ENCODE assay signal across 1 cellular context in genomic region chr19:2160384-2160783, GRCh38.
TF ChIP-seq lines count a peak whose summit lies in the region.

No MANE protein-coding gene starts in this region.

TF ChIP-seq in HCT116, 20 proteins besides CTCF, POLR2A, EP300 and RAD21 (continued from another document):
- TF ChIP-seq TCF7L2 (IDR thresholded peaks at IDR 0.05; ENCODE audit: borderline replicate concordance, extremely low read depth, insufficient read depth, insufficient read length) (no peak), ZNF274 (IDR thresholded peaks at IDR 0.05; ENCODE audit: low read depth, low read length) (no peak), ZFX (IDR thresholded peaks at IDR 0.05) (no peak)
- TF ChIP-seq, protein P1, sequence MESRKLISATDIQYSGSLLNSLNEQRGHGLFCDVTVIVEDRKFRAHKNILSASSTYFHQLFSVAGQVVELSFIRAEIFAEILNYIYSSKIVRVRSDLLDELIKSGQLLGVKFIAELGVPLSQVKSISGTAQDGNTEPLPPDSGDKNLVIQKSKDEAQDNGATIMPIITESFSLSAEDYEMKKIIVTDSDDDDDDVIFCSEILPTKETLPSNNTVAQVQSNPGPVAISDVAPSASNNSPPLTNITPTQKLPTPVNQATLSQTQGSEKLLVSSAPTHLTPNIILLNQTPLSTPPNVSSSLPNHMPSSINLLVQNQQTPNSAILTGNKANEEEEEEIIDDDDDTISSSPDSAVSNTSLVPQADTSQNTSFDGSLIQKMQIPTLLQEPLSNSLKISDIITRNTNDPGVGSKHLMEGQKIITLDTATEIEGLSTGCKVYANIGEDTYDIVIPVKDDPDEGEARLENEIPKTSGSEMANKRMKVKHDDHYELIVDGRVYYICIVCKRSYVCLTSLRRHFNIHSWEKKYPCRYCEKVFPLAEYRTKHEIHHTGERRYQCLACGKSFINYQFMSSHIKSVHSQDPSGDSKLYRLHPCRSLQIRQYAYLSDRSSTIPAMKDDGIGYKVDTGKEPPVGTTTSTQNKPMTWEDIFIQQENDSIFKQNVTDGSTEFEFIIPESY (IDR thresholded peaks at IDR 0.05; ENCODE audit: extremely low read depth, insufficient replicate concordance, low read length) = no peak
